ENCODE assay signal across 1 cellular context in genomic region chr14:34714320-34715107, GRCh38.
A peak's percentile ranks its signal among the peaks of the same experiment; 100 is the strongest.
TF ChIP-seq lines count a peak whose summit lies in the region.

Gene CFL2, minus strand, starts transcription at chr14:34714593. Its CDS starts 53 bp downstream, at chr14:34714540.

TF ChIP-seq in HepG2, 621 proteins besides CTCF, POLR2A, EP300 and RAD21 (continued from another document and continues in another):
- TF ChIP-seq PREB (CRISPR knock-in tag; IDR thresholded peaks at IDR 0.05): peak; percentile 71; the same call in 1 of the 2 replicates
- peak; percentile 37 for TF ChIP-seq ZNF142 (CRISPR knock-in tag; IDR thresholded peaks at IDR 0.05)
- peak; percentile 96 for TF ChIP-seq ZMYM4 (CRISPR knock-in tag; IDR thresholded peaks at IDR 0.05)
- peak; percentile 89; the same call in 1 of the 2 replicates for TF ChIP-seq ZNF724P (CRISPR knock-in tag; IDR thresholded peaks at IDR 0.05; ENCODE audit: borderline replicate concordance)
- 0 out of 2 replicates have a peak, but pooled peaks have one; percentile 18 for TF ChIP-seq ETV5 (CRISPR knock-in tag; IDR thresholded peaks at IDR 0.05; ENCODE audit: borderline replicate concordance)
- TF ChIP-seq PHF20 (CRISPR knock-in tag; IDR thresholded peaks at IDR 0.05): peak; percentile 71; the same call in 1 of the 2 replicates
- TF ChIP-seq ZNF841 (CRISPR knock-in tag; IDR thresholded peaks at IDR 0.05; ENCODE audit: borderline replicate concordance): peak; percentile 75; the same call in 1 of the 2 replicates
- TF ChIP-seq THYN1 (CRISPR knock-in tag; IDR thresholded peaks at IDR 0.05; ENCODE audit: borderline replicate concordance, low read depth): peak; percentile 20; the same call in 1 of the 2 replicates
- no peak; the same call in 1 of the 2 replicates for TF ChIP-seq ZFP1 (CRISPR knock-in tag; IDR thresholded peaks at IDR 0.05)
- TF ChIP-seq IRF1 (CRISPR knock-in tag; IDR thresholded peaks at IDR 0.05; ENCODE audit: low read depth): 0 out of 2 replicates have a peak, but pooled peaks have one; percentile 83
- TF ChIP-seq ZNF207 (IDR thresholded peaks at IDR 0.05; ENCODE audit: borderline replicate concordance): no peak
- no peak for TF ChIP-seq ZNF44 (CRISPR knock-in tag; IDR thresholded peaks at IDR 0.05)
- TF ChIP-seq CBX5 (CRISPR knock-in tag; IDR thresholded peaks at IDR 0.05; ENCODE audit: borderline replicate concordance): peak; percentile 23; the same call in 1 of the 2 replicates
- peak; percentile 99 for TF ChIP-seq ZNF883 (CRISPR knock-in tag; IDR thresholded peaks at IDR 0.05; ENCODE audit: not compliant biosample characterization)
- no peak; the same call in 1 of the 2 replicates for TF ChIP-seq RELA (CRISPR knock-in tag; IDR thresholded peaks at IDR 0.05)
- 0 out of 2 replicates have a peak, but pooled peaks have one; percentile 60 for TF ChIP-seq AFF4 (CRISPR knock-in tag; IDR thresholded peaks at IDR 0.05)
- TF ChIP-seq ZNF790 (CRISPR knock-in tag; IDR thresholded peaks at IDR 0.05; ENCODE audit: borderline replicate concordance): peak; percentile 98; the same call in 1 of the 2 replicates
- TF ChIP-seq FOXA1 (IDR thresholded peaks at IDR 0.05): no peak
- TF ChIP-seq FOXA1 (CRISPR knock-in tag; IDR thresholded peaks at IDR 0.05): peak; percentile 41; the same call in 1 of the 2 replicates
- peak; percentile 91; the same call in 1 of the 2 replicates for TF ChIP-seq REL (CRISPR knock-in tag; conservative IDR thresholded peaks at IDR 0.05)
- peak; percentile 92; the same call in 1 of the 2 replicates for TF ChIP-seq KDM3A (CRISPR knock-in tag; IDR thresholded peaks at IDR 0.05; ENCODE audit: low read depth)
- no peak for TF ChIP-seq U2AF2 (IDR thresholded peaks at IDR 0.05; ENCODE audit: low read depth, low read length)
- peak; percentile 55; the same call in 1 of the 2 replicates for TF ChIP-seq HMG20B (CRISPR knock-in tag; conservative IDR thresholded peaks at IDR 0.05)
- no peak for TF ChIP-seq ZNF672 (CRISPR knock-in tag; IDR thresholded peaks at IDR 0.05)
- peak; percentile 76; the same call in 1 of the 2 replicates for TF ChIP-seq ZBTB46 (CRISPR knock-in tag; IDR thresholded peaks at IDR 0.05; ENCODE audit: borderline replicate concordance)
- TF ChIP-seq ZKSCAN8 (CRISPR knock-in tag; IDR thresholded peaks at IDR 0.05; ENCODE audit: borderline replicate concordance): peak; percentile 23; the same call in 1 of the 2 replicates
- TF ChIP-seq GTF2F1 (IDR thresholded peaks at IDR 0.05; ENCODE audit: low read length): peak; percentile 77; the same call in 1 of the 2 replicates
- TF ChIP-seq ZFP62 (CRISPR knock-in tag; IDR thresholded peaks at IDR 0.05): no peak
- TF ChIP-seq SP2 (CRISPR knock-in tag; IDR thresholded peaks at IDR 0.05): no peak
- TF ChIP-seq ZNF788 (CRISPR knock-in tag; IDR thresholded peaks at IDR 0.05; ENCODE audit: borderline replicate concordance): peak; percentile 97
- TF ChIP-seq HDAC2 (CRISPR knock-in tag; IDR thresholded peaks at IDR 0.05): 0 out of 2 replicates have a peak, but pooled peaks have one; percentile 58
- peak; percentile 95 for TF ChIP-seq ZNF451 (CRISPR knock-in tag; IDR thresholded peaks at IDR 0.05)
- TF ChIP-seq ARID2 (CRISPR knock-in tag; IDR thresholded peaks at IDR 0.05; ENCODE audit: borderline replicate concordance): no peak
- no peak for TF ChIP-seq ZNF569 (CRISPR knock-in tag; IDR thresholded peaks at IDR 0.05; ENCODE audit: borderline replicate concordance)
- TF ChIP-seq NR2C2 (CRISPR knock-in tag; IDR thresholded peaks at IDR 0.05; ENCODE audit: borderline replicate concordance): peak; percentile 58; the same call in 1 of the 2 replicates
- no peak for TF ChIP-seq ZKSCAN5 (CRISPR knock-in tag; IDR thresholded peaks at IDR 0.05)
- peak; percentile 87 for TF ChIP-seq MYPOP (CRISPR knock-in tag; IDR thresholded peaks at IDR 0.05)
- peak; percentile 83; the same call in 1 of the 2 replicates for TF ChIP-seq ZNF580 (CRISPR knock-in tag; IDR thresholded peaks at IDR 0.05; ENCODE audit: borderline replicate concordance, low read depth)
- TF ChIP-seq ZNF441 (CRISPR knock-in tag; IDR thresholded peaks at IDR 0.05; ENCODE audit: borderline replicate concordance): peak; percentile 91
- TF ChIP-seq ZNF224 (CRISPR knock-in tag; IDR thresholded peaks at IDR 0.05): peak; percentile 98
- no peak for TF ChIP-seq ZNF282 (IDR thresholded peaks at IDR 0.05; ENCODE audit: partially characterized antibody)
- peak; percentile 91 for TF ChIP-seq ZNF33B (CRISPR knock-in tag; IDR thresholded peaks at IDR 0.05)
- TF ChIP-seq TP53 (CRISPR knock-in tag; conservative IDR thresholded peaks at IDR 0.05): no peak
- no peak for TF ChIP-seq SOX6 (IDR thresholded peaks at IDR 0.05)
- peak; percentile 65 for TF ChIP-seq SOX6 (CRISPR knock-in tag; IDR thresholded peaks at IDR 0.05)
- peak; percentile 61; the same call in 1 of the 2 replicates for TF ChIP-seq SOX5 (CRISPR knock-in tag; IDR thresholded peaks at IDR 0.05; ENCODE audit: borderline replicate concordance)
- TF ChIP-seq RBM22 (optimal IDR thresholded peaks at IDR 0.05; ENCODE audit: low read length): no peak
- TF ChIP-seq TBL1XR1 (IDR thresholded peaks at IDR 0.05; ENCODE audit: borderline replicate concordance, low read length, partially characterized antibody): no peak
- TF ChIP-seq PPARG (CRISPR knock-in tag; conservative IDR thresholded peaks at IDR 0.05): peak; percentile 5; the same call in 1 of the 2 replicates
- TF ChIP-seq SCMH1 (CRISPR knock-in tag; IDR thresholded peaks at IDR 0.05; ENCODE audit: borderline replicate concordance): no peak
- peak; percentile 96 for TF ChIP-seq ZNF18 (CRISPR knock-in tag; IDR thresholded peaks at IDR 0.05; ENCODE audit: insufficient replicate concordance)
- TF ChIP-seq ONECUT2 (CRISPR knock-in tag; IDR thresholded peaks at IDR 0.05): no peak; the same call in 1 of the 2 replicates
- no peak for TF ChIP-seq NBN (conservative IDR thresholded peaks at IDR 0.05)
